ENCODE assay signal across 16 cellular contexts in the genomic region with DNA sequence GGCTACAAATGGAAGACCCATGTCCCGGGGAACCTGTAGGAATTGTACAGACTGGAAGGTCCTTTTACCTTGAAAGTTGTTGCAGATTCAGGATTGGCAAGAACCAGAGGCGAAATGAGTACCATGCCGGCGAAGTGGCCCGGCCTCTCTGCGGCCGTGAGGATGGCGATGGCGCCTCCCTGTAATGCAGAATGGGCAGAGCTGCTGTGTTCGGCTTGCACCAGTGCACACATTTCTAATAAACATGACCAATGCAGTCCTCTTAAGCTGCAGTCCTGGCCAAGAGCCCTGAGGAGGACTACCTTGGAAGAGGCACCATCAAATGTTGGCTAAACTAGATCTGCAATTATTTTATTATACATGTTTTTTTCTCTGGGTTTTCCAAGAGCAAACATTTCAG. TPM values are rescaled to one million over a fixed set of nuclear protein-coding genes. Genes with fewer than 3 reads are reported as not detected.
DNase-seq lines count a peak whose midpoint lies in the region; ATAC-seq and TF ChIP-seq lines count a peak whose summit lies in the region.
"Had no signal": no experiment of that assay in that cellular context is flagged by ENCODE, and none has a peak within 500 bp of the region (broad histone marks: within the 10 kb centered on the region; RNA-seq: fewer than 3 reads in every experiment).

No MANE protein-coding gene starts in this region.

- TF ChIP-seq CTCF in VCaP (conservative IDR thresholded peaks at IDR 0.05): no peak
- no peak for TF ChIP-seq CTCF in A673 (conservative IDR thresholded peaks at IDR 0.05; ENCODE audit: low read depth, low read length)

- peak; percentile 77 for DNase-seq in DMS79 (lab: John Stamatoyannopoulos, UW)
- DNase-seq in NCI-H1092 treated with DMSO at 0.1 percent for 48 hours (lab: John Stamatoyannopoulos, UW): peak; percentile 79
- DNase-seq in sciatic nerve (ENCODE audit: low spot score): peak; percentile 21
- no peak for DNase-seq in HCEC 1CT
- no peak for DNase-seq in A673 (ENCODE audit: low spot score)
- DNase-seq: GDM1, GOT3, KBM-7, NCI-H1694 treated with DMSO at 0.1 percent for 48 hours, NCI-H345, NCI-H526 treated with DMSO at 0.1 percent for 48 hours, SW 1271 had no signal

- H3K27me3 ChIP-seq in A673 (replicated peaks; ENCODE audit: insufficient read depth, low read depth, low read length, poor library complexity): no peaks in the 10 kb centered on the region
- H3K27me3 ChIP-seq: BLaER1 treated with 17β-estradiol and CSF1 and Interleukin-3, amounts not matched to agents 10 nM and 100 nM had no signal

- BruUV-seq in A673 (replicated peaks; lab: Mats Ljungman, UMichigan): no TSS peak

- peak overlapping the region; percentile 95 for H3K27ac ChIP-seq in VCaP
- H3K27ac ChIP-seq in A673 (ENCODE audit: low read depth, low read length, poor library complexity, severe bottlenecking): no peak overlapping the region
- H3K27ac ChIP-seq: BLaER1 treated with 17β-estradiol and CSF1 and Interleukin-3, amounts not matched to agents 10 nM and 100 nM had no signal

- ATAC-seq in sciatic nerve: no peak
- ATAC-seq in GM18502 (IDR thresholded peaks at IDR 0.05; ENCODE audit: poor library complexity, unreplicated experiment): no peak
- ATAC-seq: Panc1 had no signal

- no peaks in the 10 kb centered on the region for H3K9me3 ChIP-seq in A673 (ENCODE audit: low read depth, low read length, poor library complexity, severe bottlenecking)

- peaks cover 8% of the 10 kb centered on the region for H3K4me1 ChIP-seq in A673 (ENCODE audit: insufficient read depth, low read length, poor library complexity, severe bottlenecking)

- CTCF ChIA-PET in A673 (lab: Charles Lee): no interaction called here

- POLR2A ChIA-PET in A673 (lab: Charles Lee; ENCODE audit: low non-redundant PET): no interaction called here

- intact Hi-C loops in sciatic nerve (cut with DNase I): no loop called here
- intact Hi-C loops in A673 (cut with micrococcal nuclease; ENCODE audit: unreplicated experiment): no loop called here

- H3K36me3 ChIP-seq in A673 (ENCODE audit: insufficient read depth, low read length, poor library complexity, severe bottlenecking): no peaks in the 10 kb centered on the region

- H3K4me3 ChIP-seq in A673 (ENCODE audit: low read depth, low read length, poor library complexity, severe bottlenecking): no peak overlapping the region
- H3K4me3 ChIP-seq: BLaER1 treated with 17β-estradiol and CSF1 and Interleukin-3, amounts not matched to agents 10 nM and 100 nM had no signal

RNA-seq across cellular contexts. Expression of a gene that starts 48.2 kb away (rescaled TPM):
- total RNA-seq in sciatic nerve (98.8 TPM), A673 (2021) (2.6 and 4.1 TPM in 2 replicates)

Comparison
In these comparisons a context has a peak if more than half of its experiments do, and no peak if none do; other contexts are left out.
1. DNase-seq: peak in DMS79 (single experiment), NCI-H1092 treated with DMSO at 0.1 percent for 48 hours (single experiment) and sciatic nerve (single experiment); none in HCEC 1CT (single experiment) and A673 (single experiment).
2. RNA of a gene that starts 48.2 kb away (total RNA-seq): 98.8 TPM in sciatic nerve (single experiment); 2.6 to 4.1 TPM in A673; every median in the first group is over 10 times any median in the second.